In the genomic region with DNA sequence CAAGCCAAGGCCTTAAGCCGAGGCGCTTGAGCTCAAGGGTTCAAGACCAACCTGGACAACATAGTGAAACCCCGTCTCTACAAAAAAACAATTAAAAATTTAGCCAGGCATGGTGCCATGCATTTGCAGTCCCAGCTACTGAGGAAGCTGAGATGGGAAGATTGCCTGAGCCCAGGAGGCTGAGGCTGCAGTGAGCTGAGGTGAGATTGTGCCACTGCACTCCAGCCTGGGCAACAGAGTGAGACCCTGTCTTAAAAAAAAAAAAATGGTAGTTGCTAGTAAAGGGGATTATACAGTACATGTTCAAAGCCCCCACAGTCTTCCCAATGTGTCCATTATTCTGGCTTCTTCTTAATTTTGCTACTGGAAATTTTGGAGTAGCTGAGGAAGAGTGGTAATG, we compare ENCODE assay signal across 36 cellular contexts. TPM values are rescaled to one million over a fixed set of nuclear protein-coding genes. Genes with fewer than 3 reads are reported as not detected.
"Had no signal": no experiment of that assay in that cellular context is flagged by ENCODE, and none has a peak within 500 bp of the region (broad histone marks: within the 10 kb centered on the region; RNA-seq: fewer than 3 reads in every experiment).

No MANE protein-coding gene starts in this region.

- H3K27me3 Mint-ChIP-seq: activated B cell treated with CpG ODN at 0.5 μM for 24 hours; activated CD4-positive, alpha-beta memory T cell treated with anti-CD3 and anti-CD28 coated beads for 36 hours; activated CD4-positive, alpha-beta T cell treated with anti-CD3 and anti-CD28 coated beads, Interleukin-2, amount 10 ng/mL, durations not matched to agents 24 days and 14 days; activated CD8-positive, alpha-beta memory T cell treated with anti-CD3 and anti-CD28 coated beads, Interleukin-2, amount 10 ng/mL, durations not matched to agents 7 days and 5 days; activated CD8-positive, alpha-beta T cell treated with anti-CD3 and anti-CD28 coated beads for 36 hours; activated naive CD4-positive, alpha-beta T cell treated with anti-CD3 and anti-CD28 coated beads, Interleukin-2, amount 10 ng/mL, durations not matched to agents 7 days and 5 days; activated naive CD4-positive, alpha-beta T cell treated with anti-CD3 and anti-CD28 coated beads, Interleukin-2, amount 50 U/mL, for 24 hours; activated naive CD8-positive, alpha-beta T cell; activated naive CD8-positive, alpha-beta T cell treated with anti-CD3 and anti-CD28 coated beads, Interleukin-2, amount 10 ng/mL, durations not matched to agents 7 days and 5 days; activated naive CD8-positive, alpha-beta T cell treated with anti-CD3 and anti-CD28 coated beads, Interleukin-2, amount 50 U/mL, for 24 hours; activated T-cell treated with anti-CD3 and anti-CD28 coated beads, Interleukin-2, amount 50 U/mL, for 24 hours; brain; central memory CD8-positive, alpha-beta T cell had no signal

- DNase-seq: activated B cell treated with CpG ODN at 0.5 μM for 24 hours; activated CD4-positive, alpha-beta memory T cell treated with anti-CD3 and anti-CD28 coated beads for 36 hours; activated CD4-positive, alpha-beta T cell treated with anti-CD3 and anti-CD28 coated beads for 4 hours; activated CD4-positive, alpha-beta T cell treated with anti-CD3 and anti-CD28 coated beads, Interleukin-2, amount 10 ng/mL, durations not matched to agents 24 days and 14 days; activated CD4-positive, alpha-beta T cell treated with anti-CD3 and anti-CD28 coated beads, Interleukin-2, amount 50 U/mL, for 1 hour; activated CD4-positive, alpha-beta T cell treated with anti-CD3 and anti-CD28 coated beads, Interleukin-2, amount 50 U/mL, for 4 hours; activated CD4-positive, CD25-positive, alpha-beta regulatory T cell treated with anti-CD3 and anti-CD28 coated beads, Interleukin-2, amount 50 U/mL, for 72 hours; activated CD8-positive, alpha-beta memory T cell treated with anti-CD3 and anti-CD28 coated beads, Interleukin-2, amount 10 ng/mL, durations not matched to agents 7 days and 5 days; activated CD8-positive, alpha-beta memory T cell treated with anti-CD3 and anti-CD28 coated beads, Interleukin-2, amount 50 U/mL, for 48 hours; activated CD8-positive, alpha-beta T cell treated with anti-CD3 and anti-CD28 coated beads for 36 hours; activated effector memory CD4-positive, alpha-beta T cell treated with Interleukin-2 at 50 U/mL for 16 hours; activated gamma-delta T cell; activated naive CD4-positive, alpha-beta T cell treated with anti-CD3 and anti-CD28 coated beads, Interleukin-2, amount 10 ng/mL, durations not matched to agents 7 days and 5 days; activated naive CD4-positive, alpha-beta T cell treated with Interleukin-2 at 50 U/mL for 16 hours; activated naive CD8-positive, alpha-beta T cell treated with anti-CD3 and anti-CD28 coated beads, Interleukin-2, amount 10 ng/mL, durations not matched to agents 7 days and 5 days; activated naive CD8-positive, alpha-beta T cell treated with anti-CD3 and anti-CD28 coated beads, Interleukin-2, amount 50 U/mL, for 24 hours; activated T-cell treated with anti-CD3 and anti-CD28 coated beads, Interleukin-2, amount 50 U/mL, for 24 hours; amygdala; anterior cingulate cortex; caudate nucleus; cerebellar nuclear complex; SW 1271; T-helper 1 cell; T-helper 2 cell; T-helper 9 cell; WERI-Rb-1 had no signal

- H3K4me3 Mint-ChIP-seq: activated B cell treated with CpG ODN at 0.5 μM for 24 hours; activated CD4-positive, alpha-beta memory T cell treated with anti-CD3 and anti-CD28 coated beads for 36 hours; activated CD4-positive, alpha-beta T cell treated with anti-CD3 and anti-CD28 coated beads, Interleukin-2, amount 10 ng/mL, durations not matched to agents 24 days and 14 days; activated CD8-positive, alpha-beta memory T cell treated with anti-CD3 and anti-CD28 coated beads, Interleukin-2, amount 10 ng/mL, durations not matched to agents 7 days and 5 days; activated CD8-positive, alpha-beta T cell treated with anti-CD3 and anti-CD28 coated beads for 36 hours; activated naive CD4-positive, alpha-beta T cell treated with anti-CD3 and anti-CD28 coated beads, Interleukin-2, amount 10 ng/mL, durations not matched to agents 7 days and 5 days; activated naive CD4-positive, alpha-beta T cell treated with anti-CD3 and anti-CD28 coated beads, Interleukin-2, amount 50 U/mL, for 24 hours; activated naive CD8-positive, alpha-beta T cell; activated naive CD8-positive, alpha-beta T cell treated with anti-CD3 and anti-CD28 coated beads, Interleukin-2, amount 10 ng/mL, durations not matched to agents 7 days and 5 days; activated naive CD8-positive, alpha-beta T cell treated with anti-CD3 and anti-CD28 coated beads, Interleukin-2, amount 50 U/mL, for 24 hours; activated T-cell treated with anti-CD3 and anti-CD28 coated beads, Interleukin-2, amount 50 U/mL, for 24 hours; brain; central memory CD8-positive, alpha-beta T cell; T-helper 1 cell treated with Interleukin-12 subunit alpha and Interleukin-12 subunit beta and Interleukin-4 antibody, amounts not matched to agents 30 μg/mL and 1 μg/mL, for 36 hours; T-helper 2 cell treated with Interferon-gamma antibody and Interleukin-4, amounts not matched to agents 5 μg/mL and 100 μg/mL, for 36 hours had no signal

- ATAC-seq: activated CD8-positive, alpha-beta memory T cell treated with anti-CD3 and anti-CD28 coated beads, Interleukin-2, amount 10 ng/mL, durations not matched to agents 7 days and 5 days had no signal

- H3K9me3 Mint-ChIP-seq: activated B cell treated with CpG ODN at 0.5 μM for 24 hours; activated CD4-positive, alpha-beta T cell treated with anti-CD3 and anti-CD28 coated beads, Interleukin-2, amount 10 ng/mL, durations not matched to agents 24 days and 14 days; central memory CD8-positive, alpha-beta T cell; T-helper 1 cell treated with Interleukin-12 subunit alpha and Interleukin-12 subunit beta and Interleukin-4 antibody, amounts not matched to agents 30 μg/mL and 1 μg/mL, for 36 hours had no signal

- H3K27ac Mint-ChIP-seq: activated B cell treated with CpG ODN at 0.5 μM for 24 hours; activated CD4-positive, alpha-beta memory T cell treated with anti-CD3 and anti-CD28 coated beads for 36 hours; activated CD4-positive, alpha-beta T cell treated with anti-CD3 and anti-CD28 coated beads, Interleukin-2, amount 10 ng/mL, durations not matched to agents 24 days and 14 days; activated CD8-positive, alpha-beta memory T cell treated with anti-CD3 and anti-CD28 coated beads, Interleukin-2, amount 10 ng/mL, durations not matched to agents 7 days and 5 days; activated CD8-positive, alpha-beta T cell treated with anti-CD3 and anti-CD28 coated beads for 36 hours; activated naive CD4-positive, alpha-beta T cell treated with anti-CD3 and anti-CD28 coated beads, Interleukin-2, amount 10 ng/mL, durations not matched to agents 7 days and 5 days; activated naive CD8-positive, alpha-beta T cell treated with anti-CD3 and anti-CD28 coated beads, Interleukin-2, amount 10 ng/mL, durations not matched to agents 7 days and 5 days; activated naive CD8-positive, alpha-beta T cell treated with anti-CD3 and anti-CD28 coated beads, Interleukin-2, amount 50 U/mL, for 24 hours; activated T-cell treated with anti-CD3 and anti-CD28 coated beads, Interleukin-2, amount 50 U/mL, for 24 hours; activated T-helper 2 cell treated with anti-CD3 and anti-CD28 coated beads, Interferon-gamma antibody, Interleukin-2, Interleukin-4, amounts not matched to agents 10 μg/mL and 5 μg/mL and 100 μg/mL, durations not matched to agents 14 hours and 24 hours and 36 hours; brain; T-helper 1 cell treated with Interleukin-12 subunit alpha and Interleukin-12 subunit beta and Interleukin-4 antibody, amounts not matched to agents 30 μg/mL and 1 μg/mL, for 36 hours; T-helper 2 cell treated with Interferon-gamma antibody and Interleukin-4, amounts not matched to agents 5 μg/mL and 100 μg/mL, for 36 hours had no signal

RNA-seq across cellular contexts. Expression of gene GSTT4, which starts 24.1 kb away (rescaled TPM):
- total RNA-seq: activated B cell treated with CpG ODN at 0.5 μM for 24 hours; activated CD4-positive, alpha-beta memory T cell treated with anti-CD3 and anti-CD28 coated beads for 36 hours; activated CD4-positive, alpha-beta T cell treated with anti-CD3 and anti-CD28 coated beads, Interleukin-2, amount 10 ng/mL, durations not matched to agents 24 days and 14 days; activated CD8-positive, alpha-beta memory T cell treated with anti-CD3 and anti-CD28 coated beads, Interleukin-2, amount 10 ng/mL, durations not matched to agents 7 days and 5 days; activated CD8-positive, alpha-beta T cell treated with anti-CD3 and anti-CD28 coated beads for 36 hours; activated naive CD8-positive, alpha-beta T cell treated with anti-CD3 and anti-CD28 coated beads, Interleukin-2, amount 10 ng/mL, durations not matched to agents 7 days and 5 days; activated T-helper 2 cell treated with anti-CD3 and anti-CD28 coated beads, Interferon-gamma antibody, Interleukin-2, Interleukin-4, amounts not matched to agents 10 μg/mL and 5 μg/mL and 100 μg/mL, durations not matched to agents 14 hours and 24 hours and 36 hours; ascending aorta; bronchial epithelial cell; cardiac muscle cell had no signal

RNA-seq across cellular contexts. Expression of gene GSTT2, which starts 49.4 kb away (rescaled TPM):
- total RNA-seq: activated B cell treated with CpG ODN at 0.5 μM for 24 hours; activated CD4-positive, alpha-beta memory T cell treated with anti-CD3 and anti-CD28 coated beads for 36 hours; activated CD8-positive, alpha-beta memory T cell treated with anti-CD3 and anti-CD28 coated beads, Interleukin-2, amount 10 ng/mL, durations not matched to agents 7 days and 5 days; activated CD8-positive, alpha-beta T cell treated with anti-CD3 and anti-CD28 coated beads for 36 hours; activated naive CD8-positive, alpha-beta T cell treated with anti-CD3 and anti-CD28 coated beads, Interleukin-2, amount 10 ng/mL, durations not matched to agents 7 days and 5 days; activated T-helper 2 cell treated with anti-CD3 and anti-CD28 coated beads, Interferon-gamma antibody, Interleukin-2, Interleukin-4, amounts not matched to agents 10 μg/mL and 5 μg/mL and 100 μg/mL, durations not matched to agents 14 hours and 24 hours and 36 hours; ascending aorta; bronchial epithelial cell had no signal
